ENCODE assay signal across 8 cellular contexts in genomic region chr11:57499413-57499982, GRCh38. TPM values are rescaled to one million over a fixed set of nuclear protein-coding genes. Genes with fewer than 3 reads are reported as not detected.
DNase-seq lines count a peak whose midpoint lies in the region; ATAC-seq, FAIRE-seq and TF ChIP-seq lines count a peak whose summit lies in the region.

No MANE protein-coding gene starts in this region.

- TF ChIP-seq RAD21 in K562 (CRISPR knock-in tag; conservative IDR thresholded peaks at IDR 0.05 in 1 of 2, IDR thresholded peaks at IDR 0.05 in 1 of 2) = no peak

- H3K36me3 ChIP-seq in K562 (ENCODE audit: control insufficient read depth, insufficient read depth, low read length) (peaks cover 73% of the 10 kb centered on the region), hepatocyte (replicated peaks; ENCODE audit: insufficient read depth, low read depth) (no peaks in the 10 kb centered on the region)

- TF ChIP-seq POLR2A in K562 (conservative IDR thresholded peaks at IDR 0.05) = no peak

- POLR2A ChIA-PET in AG04450 (lab: Yijun Ruan, JAX) = interaction anchor here (0.5 kb wide), 2 partner anchors 18 to 117 kb away, joined by 3 read pairs; no protein-coding TSS in a partner anchor
- POLR2A ChIA-PET in K562 (lab: Yijun Ruan, JAX) = interaction anchor here (1.2 to 4.5 kb wide), 2 partner anchors 16 to 18 kb away, joined by 3 to 25 read pairs; partner anchors contain the start of gene SLC43A1

- no peaks in the 10 kb centered on the region for H3K9me1 ChIP-seq in K562 (ENCODE audit: control insufficient read depth, insufficient read depth, low read length)

- peak overlapping the region; percentile 28 to 88; a peak in 3 of 4 replicates for H3K9ac ChIP-seq in K562 (ENCODE audit: insufficient read depth in 1 of 2, low read depth in 2 of 2, low read length in 2 of 2)

- H3K79me2 ChIP-seq in K562 (ENCODE audit: control insufficient read depth, insufficient read depth, low read length) = peaks cover 7% of the 10 kb centered on the region; the same call in 1 of the 3 replicates
- no peaks in the 10 kb centered on the region for H3K79me2 ChIP-seq in hepatocyte

- no peak for TF ChIP-seq CTCF in AG04450 (IDR thresholded peaks at IDR 0.05; ENCODE audit: low read depth, low read length)
- no peak for TF ChIP-seq CTCF in K562 (IDR thresholded peaks at IDR 0.05 in 2 of 3, conservative IDR thresholded peaks at IDR 0.05 in 1 of 3; ENCODE audit: insufficient read depth in 2 of 3, low read depth in 1 of 3, low read length in 3 of 3)
- no peak for TF ChIP-seq CTCF in hepatocyte (IDR thresholded peaks at IDR 0.05; ENCODE audit: poor library complexity)

- 2% methylated on average over 25 of the region's 35 CpGs for WGBS in K562 (ENCODE audit: insufficient coverage, low coverage, missing lambda C conversion rate)
- 7% methylated on average over 26 of the region's 35 CpGs for WGBS in hepatocyte (ENCODE audit: low lambda C conversion rate, missing lambda C conversion rate)

- CTCF ChIA-PET in AG04450 (lab: Charles Lee) = interaction anchor here (0.6 to 3.5 kb wide), 5 partner anchors 15 to 657 kb away, joined by 3 to 16 read pairs (median 4); no protein-coding TSS in a partner anchor
- CTCF ChIA-PET in K562 (lab: Yijun Ruan, JAX; ENCODE audit: low intra/inter-chr PET ratio) = no interaction called here

- intact Hi-C loops in K562 (cut with micrococcal nuclease) = loop anchor here (1.0 kb wide), 1 partner anchor 16 kb away; the partner anchor contains the start of gene SLC43A1
- intact Hi-C loops in posterior vena cava (cut with DNase I) = no loop called here

- H3K4me2 ChIP-seq in K562 (ENCODE audit: insufficient read depth, low read length) (peak overlapping the region; percentile 71), hepatocyte (peak overlapping the region; percentile 68)

- H3K4me3 ChIP-seq in AG04450 (ENCODE audit: low read depth, low read length) = peak overlapping the region; percentile 47
- peak overlapping the region; percentile 7; the same call in 1 of the 2 replicates for H3K4me3 ChIP-seq in K562
- H3K4me3 ChIP-seq in hepatocyte = no peak overlapping the region

- no peaks in the 10 kb centered on the region for H3K9me2 ChIP-seq in hepatocyte (replicated peaks; ENCODE audit: insufficient read depth)

- no TSS peak for BruUV-seq in K562 (replicated peaks; lab: Mats Ljungman, UMichigan)

- peaks cover 24% of the 10 kb centered on the region for H4K20me1 ChIP-seq in K562 (replicated peaks; ENCODE audit: control insufficient read depth, insufficient read depth, low read length)
- H4K20me1 ChIP-seq in hepatocyte (ENCODE audit: insufficient read depth, poor library complexity, severe bottlenecking) = no peaks in the 10 kb centered on the region

- H2AFZ ChIP-seq in K562 (ENCODE audit: low read depth, low read length) (peak overlapping the region; percentile 52), hepatocyte (peak overlapping the region; percentile 47)

- H3K27ac ChIP-seq in AG04450 (ENCODE audit: low read depth, low read length) (peak overlapping the region; percentile 73), K562 (ENCODE audit: extremely low read depth, low read depth, low read length) (peak overlapping the region; percentile 61; the same call in 2 of the 3 replicates), hepatocyte (peak overlapping the region; percentile 94)

- peaks cover 16 to 26% of the 10 kb centered on the region in 2 experiments for H3K4me1 ChIP-seq in K562 (replicated peaks in 1 of 2; ENCODE audit: control insufficient read depth in 2 of 2, insufficient read depth in 2 of 2, low read length in 2 of 2)
- peaks cover 31% of the 10 kb centered on the region for H3K4me1 ChIP-seq in hepatocyte (ENCODE audit: insufficient read depth)

- no peak for TF ChIP-seq EP300 in K562 (IDR thresholded peaks at IDR 0.05; ENCODE audit: low read length)

- DNase-seq in AG04450 (ENCODE audit: low read depth, low spot score) = peak; percentile 61
- peak; percentile 82 for DNase-seq in NCI-H82 treated with DMSO at 0.1 percent for 48 hours (lab: John Stamatoyannopoulos, UW; ENCODE audit: unreplicated experiment)
- DNase-seq in K562 (ENCODE audit: extremely low read depth in 1 of 4, low spot score in 3 of 4) = peak; percentile 96 to 100 (median 100)
- DNase-seq in hepatocyte (ENCODE audit: low spot score) = peak; percentile 97
- DNase-seq in posterior vena cava (ENCODE audit: low spot score) = peak; percentile 98
- DNase-seq in T-helper 9 cell = no peak

- ATAC-seq in GM18870 (IDR thresholded peaks at IDR 0.05; ENCODE audit: unreplicated experiment) (peak; percentile 96), HG03108 (IDR thresholded peaks at IDR 0.05; ENCODE audit: unreplicated experiment) (peak; percentile 97), K562 (peak; percentile 99)

- FAIRE-seq in K562 (lab: Jason Lieb, UNC) = peak; percentile 82

- H3K9me3 ChIP-seq in AG04450 (ENCODE audit: control insufficient read depth, insufficient read depth, low read length) (no peaks in the 10 kb centered on the region; the same call in 1 of the 2 replicates), K562 (replicated peaks; ENCODE audit: control insufficient read depth, insufficient read depth, low read depth, low read length) (no peaks in the 10 kb centered on the region), hepatocyte (ENCODE audit: low read depth) (no peaks in the 10 kb centered on the region)

- in situ Hi-C loops in K562 (cut with MboI) = no loop called here

- H3K27me3 ChIP-seq in AG04450 (ENCODE audit: control insufficient read depth, insufficient read depth, low read length) (no peaks in the 10 kb centered on the region), K562 (ENCODE audit: control insufficient read depth in 2 of 2, insufficient read depth in 2 of 2, low read length in 2 of 2) (no peaks in the 10 kb centered on the region), hepatocyte (no peaks in the 10 kb centered on the region)

RNA-seq across cellular contexts. Expression of gene SLC43A1, which starts 16.0 kb away (rescaled TPM):
- 14.6 and 17.5 TPM in 2 replicates for polyA plus RNA-seq in AG04450 (2011; rRNA removed)
- 24.5 and 30.1 TPM in 2 replicates for polyA minus RNA-seq in AG04450 (2011; rRNA and poly(A)+ RNA removed)
- total RNA-seq in K562 (2011; cell fraction: chromatin; rRNA removed; ENCODE audit: low replicate concordance) = 70.0 and 187 TPM in 2 replicates
- 140 and 142 TPM in 2 replicates for total RNA-seq in K562 (2011; cell fraction: nucleolus; rRNA removed)
- total RNA-seq in K562 (2011; cell fraction: nucleoplasm; rRNA removed) = 97.5 and 106 TPM in 2 replicates
- 32.0 and 36.4 TPM in 2 replicates for total RNA-seq in K562 (2014; rRNA removed)
- 14.8 and 17.3 TPM in 2 replicates for total RNA-seq in K562 (2014; rRNA removed; fragmentation: Illumina TruSeq; extraction: Trizol)
- total RNA-seq in K562 (2015; rRNA removed; fragmentation: Illumina TruSeq; extraction: Trizol) = 16.1 and 17.8 TPM in 2 replicates
- 41.8 and 42.9 TPM in 2 replicates for total RNA-seq in K562 (2021)
- 24.6 and 30.6 TPM in 2 replicates for polyA plus RNA-seq in K562 (2011; rRNA removed)
- polyA plus RNA-seq in K562 (2011; cell fraction: cytosol; rRNA removed) = 32.9 and 51.5 TPM in 2 replicates
- 72.6 and 94.2 TPM in 2 replicates for polyA plus RNA-seq in K562 (2011; cell fraction: nucleus; rRNA removed)
- polyA plus RNA-seq in K562 (2012) = 24.9 and 86.3 TPM in 2 replicates
- 33.4 and 37.3 TPM in 2 replicates for polyA plus RNA-seq in K562 (2014; fragmentation: Illumina TruSeq; extraction: Trizol)
- polyA plus RNA-seq in K562 (2014; fragmentation: Nextera tagmentation; extraction: Ambion mirVana) = 1 to 10 TPM; 2.6 to 3.8 TPM
- 29.9 and 30.6 TPM in 2 replicates for polyA plus RNA-seq in K562 (2014; rRNA removed)
- 23.7 and 32.9 TPM in 2 replicates for polyA minus RNA-seq in K562 (2011; rRNA and poly(A)+ RNA removed)
- polyA minus RNA-seq in K562 (2011; cell fraction: cytosol; rRNA and poly(A)+ RNA removed) = 24.3 and 29.1 TPM in 2 replicates
- 38.5 and 48.2 TPM in 2 replicates for polyA minus RNA-seq in K562 (2011; cell fraction: nucleus; rRNA and poly(A)+ RNA removed)
- 40.4 and 42.2 TPM in 2 replicates for total RNA-seq in hepatocyte
- polyA plus RNA-seq in hepatocyte = 23.4 and 39.5 TPM in 2 replicates
- total RNA-seq in posterior vena cava = 10 to 100 TPM in 1 of 2 donors, 1 to 10 TPM in 1; 8.1 to 11.5 TPM

RNA-seq across cellular contexts. Expression of gene TIMM10, which starts 31.1 kb away (rescaled TPM):
- 76.6 and 82.8 TPM in 2 replicates for polyA plus RNA-seq in AG04450 (2011; rRNA removed)
- 29.2 and 33.0 TPM in 2 replicates for polyA minus RNA-seq in AG04450 (2011; rRNA and poly(A)+ RNA removed)
- 16.6 and 31.9 TPM in 2 replicates for total RNA-seq in K562 (2011; cell fraction: chromatin; rRNA removed; ENCODE audit: low replicate concordance)
- total RNA-seq in K562 (2011; cell fraction: nucleolus; rRNA removed) = 45.1 and 48.4 TPM in 2 replicates
- total RNA-seq in K562 (2011; cell fraction: nucleoplasm; rRNA removed) = 37.1 and 40.2 TPM in 2 replicates
- 172 and 189 TPM in 2 replicates for total RNA-seq in K562 (2014; rRNA removed)
- 86.1 and 109 TPM in 2 replicates for total RNA-seq in K562 (2014; rRNA removed; fragmentation: Illumina TruSeq; extraction: Trizol)
- total RNA-seq in K562 (2015; rRNA removed; fragmentation: Illumina TruSeq; extraction: Trizol) = 119 and 130 TPM in 2 replicates
- total RNA-seq in K562 (2021) = 159 and 166 TPM in 2 replicates
- 133 and 155 TPM in 2 replicates for polyA plus RNA-seq in K562 (2011; rRNA removed)
- 183 and 188 TPM in 2 replicates for polyA plus RNA-seq in K562 (2011; cell fraction: cytosol; rRNA removed)
- 68.3 and 76.8 TPM in 2 replicates for polyA plus RNA-seq in K562 (2011; cell fraction: nucleus; rRNA removed)
- polyA plus RNA-seq in K562 (2012) = 64.2 and 162 TPM in 2 replicates
- 158 and 183 TPM in 2 replicates for polyA plus RNA-seq in K562 (2014; fragmentation: Illumina TruSeq; extraction: Trizol)
- 100 to 1,000 TPM; 493 to 553 TPM for polyA plus RNA-seq in K562 (2014; fragmentation: Nextera tagmentation; extraction: Ambion mirVana)
- polyA plus RNA-seq in K562 (2014; rRNA removed) = 199 and 222 TPM in 2 replicates
- 67.5 and 72.6 TPM in 2 replicates for polyA minus RNA-seq in K562 (2011; rRNA and poly(A)+ RNA removed)
- polyA minus RNA-seq in K562 (2011; cell fraction: cytosol; rRNA and poly(A)+ RNA removed) = 17.3 and 37.4 TPM in 2 replicates
- polyA minus RNA-seq in K562 (2011; cell fraction: nucleus; rRNA and poly(A)+ RNA removed) = 13.5 and 21.9 TPM in 2 replicates
- total RNA-seq in hepatocyte = 23.3 and 31.2 TPM in 2 replicates
- 84.0 and 99.4 TPM in 2 replicates for polyA plus RNA-seq in hepatocyte
- 10 to 100 TPM; 31.8 to 38.1 TPM for total RNA-seq in posterior vena cava

RNA-seq across cellular contexts. Expression of gene SMTNL1, which starts 37.9 kb away (rescaled TPM):
- polyA plus RNA-seq in AG04450 (2011; rRNA removed) = not detected in 2 replicates
- polyA minus RNA-seq in AG04450 (2011; rRNA and poly(A)+ RNA removed) = not detected in 2 replicates
- not detected in 2 replicates for total RNA-seq in K562 (2011; cell fraction: chromatin; rRNA removed; ENCODE audit: low replicate concordance)
- not detected in 2 replicates for total RNA-seq in K562 (2011; cell fraction: nucleolus; rRNA removed)
- not detected in 2 replicates for total RNA-seq in K562 (2011; cell fraction: nucleoplasm; rRNA removed)
- not detected in 2 replicates for total RNA-seq in K562 (2014; rRNA removed)
- total RNA-seq in K562 (2014; rRNA removed; fragmentation: Illumina TruSeq; extraction: Trizol) = not detected in 2 replicates
- not detected in 2 replicates for total RNA-seq in K562 (2015; rRNA removed; fragmentation: Illumina TruSeq; extraction: Trizol)
- total RNA-seq in K562 (2021) = not detected in 2 replicates
- not detected in 2 replicates for polyA plus RNA-seq in K562 (2011; rRNA removed)
- polyA plus RNA-seq in K562 (2011; cell fraction: cytosol; rRNA removed) = not detected in 2 replicates
- polyA plus RNA-seq in K562 (2011; cell fraction: nucleus; rRNA removed) = not detected in 2 replicates
- polyA plus RNA-seq in K562 (2012) = 0.30 TPM in 1 of 2 replicates, not detected in the other
- not detected in 2 replicates for polyA plus RNA-seq in K562 (2014; fragmentation: Illumina TruSeq; extraction: Trizol)
- polyA plus RNA-seq in K562 (2014; fragmentation: Nextera tagmentation; extraction: Ambion mirVana) = not detected
- polyA plus RNA-seq in K562 (2014; rRNA removed) = not detected in 2 replicates
- not detected in 2 replicates for polyA minus RNA-seq in K562 (2011; rRNA and poly(A)+ RNA removed)
- not detected in 2 replicates for polyA minus RNA-seq in K562 (2011; cell fraction: cytosol; rRNA and poly(A)+ RNA removed)
- not detected in 2 replicates for polyA minus RNA-seq in K562 (2011; cell fraction: nucleus; rRNA and poly(A)+ RNA removed)
- not detected in 2 replicates for total RNA-seq in hepatocyte
- 0.19 TPM in 1 of 2 replicates, not detected in the other for polyA plus RNA-seq in hepatocyte
- total RNA-seq in posterior vena cava = not detected

RNA-seq across cellular contexts. Expression of gene RTN4RL2, which starts 39.2 kb away (rescaled TPM):
- 0.11 and 0.45 TPM in 2 replicates for polyA plus RNA-seq in AG04450 (2011; rRNA removed)
- polyA minus RNA-seq in AG04450 (2011; rRNA and poly(A)+ RNA removed) = not detected in 2 replicates
- not detected in 2 replicates for total RNA-seq in K562 (2011; cell fraction: chromatin; rRNA removed; ENCODE audit: low replicate concordance)
- 0.50 and 0.53 TPM in 2 replicates for total RNA-seq in K562 (2011; cell fraction: nucleolus; rRNA removed)
- 0.46 and 1.2 TPM in 2 replicates for total RNA-seq in K562 (2011; cell fraction: nucleoplasm; rRNA removed)
- 0.29 TPM in 1 of 2 replicates, not detected in the other for total RNA-seq in K562 (2014; rRNA removed)
- total RNA-seq in K562 (2014; rRNA removed; fragmentation: Illumina TruSeq; extraction: Trizol) = not detected in 2 replicates
- total RNA-seq in K562 (2015; rRNA removed; fragmentation: Illumina TruSeq; extraction: Trizol) = 0.07 TPM in 1 of 2 replicates, not detected in the other
- total RNA-seq in K562 (2021) = 1.8 and 1.9 TPM in 2 replicates
- 0.06 and 0.30 TPM in 2 replicates for polyA plus RNA-seq in K562 (2011; rRNA removed)
- 0.07 and 0.21 TPM in 2 replicates for polyA plus RNA-seq in K562 (2011; cell fraction: cytosol; rRNA removed)
- polyA plus RNA-seq in K562 (2011; cell fraction: nucleus; rRNA removed) = 0.25 and 0.47 TPM in 2 replicates
- polyA plus RNA-seq in K562 (2012) = 1.5 and 5.3 TPM in 2 replicates
- 0.34 and 1.1 TPM in 2 replicates for polyA plus RNA-seq in K562 (2014; fragmentation: Illumina TruSeq; extraction: Trizol)
- polyA plus RNA-seq in K562 (2014; fragmentation: Nextera tagmentation; extraction: Ambion mirVana) = not detected
- 0.69 and 0.82 TPM in 2 replicates for polyA plus RNA-seq in K562 (2014; rRNA removed)
- not detected in 2 replicates for polyA minus RNA-seq in K562 (2011; rRNA and poly(A)+ RNA removed)
- polyA minus RNA-seq in K562 (2011; cell fraction: cytosol; rRNA and poly(A)+ RNA removed) = not detected in 2 replicates
- 0.54 TPM in 1 of 2 replicates, not detected in the other for polyA minus RNA-seq in K562 (2011; cell fraction: nucleus; rRNA and poly(A)+ RNA removed)
- total RNA-seq in hepatocyte = 1.4 and 2.4 TPM in 2 replicates
- 5.8 and 10.6 TPM in 2 replicates for polyA plus RNA-seq in hepatocyte
- 1 to 10 TPM; 2.0 to 2.9 TPM for total RNA-seq in posterior vena cava
